Comparison of ENCODE assay signal across 27 cellular contexts in genomic region chr18:58378411-58378820, GRCh38.
"Had no signal": no experiment of that assay in that cellular context is flagged by ENCODE, and none has a peak within 500 bp of the region (broad histone marks: within the 10 kb centered on the region; RNA-seq: fewer than 3 reads in every experiment).

No MANE protein-coding gene starts in this region.

- H3K36me3 Mint-ChIP-seq: activated CD4-positive, alpha-beta memory T cell treated with anti-CD3 and anti-CD28 coated beads for 36 hours; activated naive CD8-positive, alpha-beta T cell treated with anti-CD3 and anti-CD28 coated beads for 36 hours; natural killer cell treated with Interleukin-12 subunit alpha and Interleukin-12 subunit beta and Interleukin-15 and Interleukin-18, amount 100 ng/mL, for 72 hours had no signal

- H3K9me3 Mint-ChIP-seq: activated CD4-positive, alpha-beta memory T cell treated with anti-CD3 and anti-CD28 coated beads for 36 hours; activated CD4-positive, alpha-beta T cell treated with anti-CD3 and anti-CD28 coated beads, Interleukin-2, amount 10 ng/mL, durations not matched to agents 24 days and 14 days; activated naive CD4-positive, alpha-beta T cell treated with anti-CD3 and anti-CD28 coated beads for 36 hours; activated naive CD8-positive, alpha-beta T cell treated with anti-CD3 and anti-CD28 coated beads for 36 hours; activated T-helper 1 cell treated with anti-CD3 and anti-CD28 coated beads, Interleukin-12 subunit alpha, Interleukin-12 subunit beta, Interleukin-2, Interleukin-4 antibody, amounts not matched to agents 30 ng/mL and 10 ng/mL and 1 ng/mL, durations not matched to agents 14 hours and 24 hours and 36 hours; effector memory CD8-positive, alpha-beta T cell; natural killer cell treated with Interleukin-12 subunit alpha and Interleukin-12 subunit beta and Interleukin-15 and Interleukin-18, amount 100 ng/mL, for 72 hours; stimulated activated naive CD8-positive, alpha-beta T cell treated with anti-CD3 and anti-CD28 coated beads, Interleukin-15, Interleukin-2, amounts not matched to agents 100 ng/mL and 50 ng/mL, for 24 hours; type B pancreatic cell had no signal

- ATAC-seq: activated CD4-positive, CD25-positive, alpha-beta regulatory T cell treated with anti-CD3 and anti-CD28 coated beads, Interleukin-2, amount 50 U/mL, for 24 hours; effector memory CD8-positive, alpha-beta T cell; esophagus mucosa; left lung; mucosa of descending colon; natural killer cell treated with Interleukin-12 subunit alpha and Interleukin-12 subunit beta and Interleukin-15 and Interleukin-18, amount 100 ng/mL, for 72 hours had no signal

- H3K27ac Mint-ChIP-seq: activated CD4-positive, alpha-beta memory T cell treated with anti-CD3 and anti-CD28 coated beads for 36 hours; activated CD4-positive, alpha-beta T cell treated with anti-CD3 and anti-CD28 coated beads, Interleukin-2, amount 10 ng/mL, durations not matched to agents 24 days and 14 days; activated naive CD4-positive, alpha-beta T cell treated with anti-CD3 and anti-CD28 coated beads for 36 hours; activated naive CD8-positive, alpha-beta T cell treated with anti-CD3 and anti-CD28 coated beads for 36 hours; activated T-helper 1 cell treated with anti-CD3 and anti-CD28 coated beads, Interleukin-12 subunit alpha, Interleukin-12 subunit beta, Interleukin-2, Interleukin-4 antibody, amounts not matched to agents 30 ng/mL and 10 ng/mL and 1 ng/mL, durations not matched to agents 14 hours and 24 hours and 36 hours; effector memory CD8-positive, alpha-beta T cell; natural killer cell treated with Interleukin-12 subunit alpha and Interleukin-12 subunit beta and Interleukin-15 and Interleukin-18, amount 100 ng/mL, for 72 hours; stimulated activated naive CD8-positive, alpha-beta T cell treated with anti-CD3 and anti-CD28 coated beads, Interleukin-15, Interleukin-2, amounts not matched to agents 100 ng/mL and 50 ng/mL, for 24 hours; type B pancreatic cell had no signal

- H3K27me3 Mint-ChIP-seq: activated CD4-positive, alpha-beta memory T cell treated with anti-CD3 and anti-CD28 coated beads for 36 hours; activated CD4-positive, alpha-beta T cell treated with anti-CD3 and anti-CD28 coated beads, Interleukin-2, amount 10 ng/mL, durations not matched to agents 24 days and 14 days; activated naive CD8-positive, alpha-beta T cell treated with anti-CD3 and anti-CD28 coated beads for 36 hours; stimulated activated naive CD8-positive, alpha-beta T cell treated with anti-CD3 and anti-CD28 coated beads, Interleukin-15, Interleukin-2, amounts not matched to agents 100 ng/mL and 50 ng/mL, for 24 hours; type B pancreatic cell had no signal

- H3K4me3 Mint-ChIP-seq: activated CD4-positive, alpha-beta memory T cell treated with anti-CD3 and anti-CD28 coated beads for 36 hours; activated CD4-positive, alpha-beta T cell treated with anti-CD3 and anti-CD28 coated beads, Interleukin-2, amount 10 ng/mL, durations not matched to agents 24 days and 14 days; activated naive CD4-positive, alpha-beta T cell treated with anti-CD3 and anti-CD28 coated beads for 36 hours; activated naive CD8-positive, alpha-beta T cell treated with anti-CD3 and anti-CD28 coated beads for 36 hours; activated T-helper 1 cell treated with anti-CD3 and anti-CD28 coated beads, Interleukin-12 subunit alpha, Interleukin-12 subunit beta, Interleukin-2, Interleukin-4 antibody, amounts not matched to agents 30 ng/mL and 10 ng/mL and 1 ng/mL, durations not matched to agents 14 hours and 24 hours and 36 hours; effector memory CD8-positive, alpha-beta T cell; natural killer cell treated with Interleukin-12 subunit alpha and Interleukin-12 subunit beta and Interleukin-15 and Interleukin-18, amount 100 ng/mL, for 72 hours; stimulated activated naive CD8-positive, alpha-beta T cell treated with anti-CD3 and anti-CD28 coated beads, Interleukin-15, Interleukin-2, amounts not matched to agents 100 ng/mL and 50 ng/mL, for 24 hours; type B pancreatic cell had no signal

- H3K27ac ChIP-seq: ascending aorta, brain microvascular endothelial cell, coronary artery, left lung, right lobe of liver, uterus had no signal

- H3K4me1 Mint-ChIP-seq: activated CD4-positive, alpha-beta T cell treated with anti-CD3 and anti-CD28 coated beads, Interleukin-2, amount 10 ng/mL, durations not matched to agents 24 days and 14 days; activated naive CD8-positive, alpha-beta T cell treated with anti-CD3 and anti-CD28 coated beads for 36 hours had no signal

- DNase-seq: activated CD4-positive, alpha-beta memory T cell treated with anti-CD3 and anti-CD28 coated beads for 36 hours; activated CD4-positive, alpha-beta T cell treated with anti-CD3 and anti-CD28 coated beads, Interleukin-2, amount 10 ng/mL, durations not matched to agents 24 days and 14 days; activated CD8-positive, alpha-beta memory T cell treated with anti-CD3 and anti-CD28 coated beads, Interleukin-2, amount 50 U/mL, for 4 hours; activated effector memory CD4-positive, alpha-beta T cell treated with anti-CD3 and anti-CD28 coated beads, Interleukin-2, amount 50 U/mL, for 16 hours; activated naive CD4-positive, alpha-beta T cell treated with anti-CD3 and anti-CD28 coated beads for 36 hours; activated naive CD8-positive, alpha-beta T cell treated with anti-CD3 and anti-CD28 coated beads for 36 hours; activated T-cell treated with anti-CD3 and anti-CD28 coated beads, Interleukin-2, amount 50 U/mL, for 1 hour; brain microvascular endothelial cell; dorsolateral prefrontal cortex; effector memory CD8-positive, alpha-beta T cell; foreskin melanocyte; kidney glomerular epithelial cell; left lung; mucosa of descending colon; nucleus accumbens; right lobe of liver; stimulated activated CD4-positive, alpha-beta T cell treated with anti-CD3 and anti-CD28 coated beads, Interleukin-2, amount 100 ng/mL, for 48 hours; T-helper 9 cell; uterus had no signal
